Comparison of ENCODE assay signal across 8 cellular contexts in the genomic region with DNA sequence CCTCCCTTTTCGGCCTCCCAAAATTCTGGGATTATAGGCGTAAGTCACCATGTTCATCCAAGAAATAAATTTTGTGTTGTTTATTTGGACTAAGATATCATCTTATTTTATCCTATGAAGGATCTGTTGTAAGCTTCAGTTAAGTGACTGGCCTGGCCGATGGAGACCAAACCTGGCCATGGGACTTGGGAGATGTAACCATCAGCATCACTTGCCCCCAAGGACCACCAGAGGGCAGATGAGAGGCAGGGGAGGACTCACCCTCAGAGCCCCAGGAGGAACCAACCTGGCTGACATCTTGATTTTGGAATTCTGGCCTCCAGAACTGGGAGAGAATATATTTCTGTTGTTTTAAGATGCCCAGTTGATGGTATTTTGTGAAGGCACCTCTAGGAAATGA.
DNase-seq lines count a peak whose midpoint lies in the region; ATAC-seq lines count a peak whose summit lies in the region.
"Had no signal": no experiment of that assay in that cellular context is flagged by ENCODE, and none has a peak within 500 bp of the region (broad histone marks: within the 10 kb centered on the region; RNA-seq: fewer than 3 reads in every experiment).

No MANE protein-coding gene starts in this region.

- H3F3A ChIP-seq in GM23248 (ENCODE audit: insufficient read depth) = no peaks in the 10 kb centered on the region

- H3K4me3 ChIP-seq in GM23248 (no peak overlapping the region), SJCRH30 (no peak overlapping the region)
- H3K4me3 ChIP-seq in effector memory CD4-positive, alpha-beta T cell (ENCODE audit: insufficient read depth, low read depth, low read length, poor library complexity, severe bottlenecking) = no peak overlapping the region

- H3K27me3 ChIP-seq in GM23248 (replicated peaks; ENCODE audit: insufficient read depth) (no peaks in the 10 kb centered on the region), SJCRH30 (0 out of 2 replicates have a peak, but pooled peaks cover 2% of the 10 kb centered on the region)
- H3K27me3 ChIP-seq in effector memory CD4-positive, alpha-beta T cell (replicated peaks; ENCODE audit: control insufficient read depth, insufficient read depth, low read length, poor library complexity, severe bottlenecking) = no peaks in the 10 kb centered on the region

- H3K4me1 ChIP-seq in GM23248 (ENCODE audit: insufficient read depth) (no peaks in the 10 kb centered on the region), SJCRH30 (no peaks in the 10 kb centered on the region)
- H3K4me1 ChIP-seq in effector memory CD4-positive, alpha-beta T cell (ENCODE audit: control insufficient read depth, insufficient read depth, low read length, poor library complexity, severe bottlenecking) = no peaks in the 10 kb centered on the region

- H3K9ac ChIP-seq in GM23248 = no peak overlapping the region

- intact Hi-C loops in Right ventricle myocardium superior (cut with DNase I) = no loop called here

- H4K20me1 ChIP-seq in GM23248 (ENCODE audit: insufficient read depth) = no peaks in the 10 kb centered on the region

- H3K9me3 ChIP-seq in GM23248 (ENCODE audit: low read depth) (no peaks in the 10 kb centered on the region), SJCRH30 (replicated peaks) (no peaks in the 10 kb centered on the region)
- no peaks in the 10 kb centered on the region for H3K9me3 ChIP-seq in effector memory CD4-positive, alpha-beta T cell (ENCODE audit: control insufficient read depth, low read length)

- no peaks in the 10 kb centered on the region for H3K79me2 ChIP-seq in GM23248 (ENCODE audit: insufficient read depth)

- H3K27ac ChIP-seq in GM23248 = no peak overlapping the region
- H3K27ac ChIP-seq in SJCRH30 = no peak overlapping the region
- H3K27ac ChIP-seq in effector memory CD4-positive, alpha-beta T cell (ENCODE audit: insufficient read depth, low read length, poor library complexity, severe bottlenecking) = no peak overlapping the region

- 69 to 76% methylated on average over 3 of the region's 3 CpGs for WGBS in GM23248 (ENCODE audit: low coverage in 1 of 2, low lambda C conversion rate in 2 of 2, missing lambda C conversion rate in 2 of 2), 2 experiments

- H3K36me3 ChIP-seq in GM23248 (ENCODE audit: low read depth) = no peaks in the 10 kb centered on the region
- no peaks in the 10 kb centered on the region for H3K36me3 ChIP-seq in SJCRH30
- H3K36me3 ChIP-seq in effector memory CD4-positive, alpha-beta T cell (ENCODE audit: control insufficient read depth, insufficient read depth, low read length) = no peaks in the 10 kb centered on the region

- in situ Hi-C loops in GM23248 (cut with MboI) = loop anchor here (25.0 kb wide), 1 partner anchor 1662 kb away; no protein-coding TSS in a partner anchor

- DNase-seq in D341Med (ENCODE audit: low spot score) = peak; percentile 57
- DNase-seq in GM23248 = peak; percentile 47
- DNase-seq in SJCRH30 = peak; percentile 69 to 82
- DNase-seq in islet precursor cell = peak; percentile 72
- DNase-seq in effector memory CD4-positive, alpha-beta T cell = no peak
- DNase-seq in stimulated activated naive CD4-positive, alpha-beta T cell (lab: John Stamatoyannopoulos, UW) = no peak
- DNase-seq in Right ventricle myocardium superior = no peak
- DNase-seq: activated CD8-positive, alpha-beta memory T cell treated with anti-CD3 and anti-CD28 coated beads, Interleukin-2, amount 50 U/mL, for 48 hours had no signal

- H3K4me2 ChIP-seq in GM23248 (ENCODE audit: unreplicated experiment) = no peak overlapping the region

- H3K9me2 ChIP-seq in GM23248 (ENCODE audit: insufficient read depth) = no peaks in the 10 kb centered on the region

- H2AFZ ChIP-seq in GM23248 = no peak overlapping the region

- ATAC-seq in Right ventricle myocardium superior (ENCODE audit: poor library complexity) = no peak

Comparison
In these comparisons a context has a peak if more than half of its experiments do, and no peak if none do; other contexts are left out.
1. DNase-seq: peak in D341Med (single experiment), GM23248 (single experiment), SJCRH30 (2 of 2) and islet precursor cell (single experiment); none in effector memory CD4-positive, alpha-beta T cell (0 of 3), stimulated activated naive CD4-positive, alpha-beta T cell (0 of 6) and Right ventricle myocardium superior (single experiment).